In the genomic region with DNA sequence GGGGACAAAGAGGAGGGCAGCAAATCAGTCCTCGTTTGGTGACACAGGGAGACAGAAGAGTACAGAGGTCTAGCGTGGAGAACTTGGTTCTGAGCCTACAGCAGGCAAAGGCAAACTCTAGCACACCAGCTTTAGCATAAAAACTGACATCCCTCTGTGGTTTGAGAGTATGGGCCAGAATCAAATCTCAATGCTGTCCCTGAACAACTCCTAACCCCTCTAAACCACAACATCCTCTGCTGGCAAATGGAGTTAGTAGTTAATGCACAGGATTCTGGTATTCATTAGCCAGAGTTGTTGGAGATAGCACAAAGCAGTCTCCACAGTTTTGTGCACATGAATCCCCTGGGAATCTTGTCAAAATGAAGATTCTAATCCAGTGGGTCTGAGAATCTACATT, we compare ENCODE assay signal across 21 cellular contexts.
"Had no signal": no experiment of that assay in that cellular context is flagged by ENCODE, and none has a peak within 500 bp of the region (broad histone marks: within the 10 kb centered on the region; RNA-seq: fewer than 3 reads in every experiment).

No MANE protein-coding gene starts in this region.

- H3K79me2 ChIP-seq: parathyroid adenoma had no signal

- H3K4me3 ChIP-seq: adrenal gland, lower lobe of right lung, mucosa of descending colon, transverse colon, uterus had no signal

- H3K36me3 ChIP-seq: adrenal gland, lower lobe of right lung, transverse colon, uterus had no signal

- H2AFZ ChIP-seq: parathyroid adenoma had no signal

- H3K9ac ChIP-seq: parathyroid adenoma had no signal

- H3K27ac ChIP-seq: adrenal gland, epithelial cell of prostate, lower lobe of right lung, parathyroid adenoma, transverse colon, uterus had no signal

- H3K9me3 ChIP-seq: adrenal gland, lower lobe of right lung, mucosa of descending colon, transverse colon, uterus had no signal

- H3K4me1 ChIP-seq: adrenal gland, lower lobe of right lung, parathyroid adenoma, transverse colon had no signal

- DNase-seq: activated B cell treated with CpG ODN at 0.5 μM for 24 hours; activated CD4-positive, alpha-beta T cell treated with anti-CD3 and anti-CD28 coated beads for 36 hours; activated CD4-positive, alpha-beta T cell treated with anti-CD3 and anti-CD28 coated beads, Interleukin-2, amount 50 U/mL, for 4 hours; activated CD8-positive, alpha-beta memory T cell treated with anti-CD3 and anti-CD28 coated beads for 24 hours; activated CD8-positive, alpha-beta memory T cell treated with anti-CD3 and anti-CD28 coated beads, Interleukin-2, amount 50 U/mL, for 4 hours; activated naive CD4-positive, alpha-beta T cell; activated T-cell treated with anti-CD3 and anti-CD28 coated beads, Interleukin-2, amount 50 U/mL, for 24 hours; adrenal gland; foreskin fibroblast; kidney; lower lobe of right lung; mesendoderm; mucosa of descending colon; nephron progenitor cell; small intestine; stimulated activated CD4-positive, alpha-beta T cell treated with anti-CD3 and anti-CD28 coated beads, Interleukin-15, amount 100 ng/mL, for 24 hours; T-helper 9 cell; transverse colon; uterus had no signal

- H3K27me3 ChIP-seq: adrenal gland, transverse colon, uterus had no signal
